In the genomic region with DNA sequence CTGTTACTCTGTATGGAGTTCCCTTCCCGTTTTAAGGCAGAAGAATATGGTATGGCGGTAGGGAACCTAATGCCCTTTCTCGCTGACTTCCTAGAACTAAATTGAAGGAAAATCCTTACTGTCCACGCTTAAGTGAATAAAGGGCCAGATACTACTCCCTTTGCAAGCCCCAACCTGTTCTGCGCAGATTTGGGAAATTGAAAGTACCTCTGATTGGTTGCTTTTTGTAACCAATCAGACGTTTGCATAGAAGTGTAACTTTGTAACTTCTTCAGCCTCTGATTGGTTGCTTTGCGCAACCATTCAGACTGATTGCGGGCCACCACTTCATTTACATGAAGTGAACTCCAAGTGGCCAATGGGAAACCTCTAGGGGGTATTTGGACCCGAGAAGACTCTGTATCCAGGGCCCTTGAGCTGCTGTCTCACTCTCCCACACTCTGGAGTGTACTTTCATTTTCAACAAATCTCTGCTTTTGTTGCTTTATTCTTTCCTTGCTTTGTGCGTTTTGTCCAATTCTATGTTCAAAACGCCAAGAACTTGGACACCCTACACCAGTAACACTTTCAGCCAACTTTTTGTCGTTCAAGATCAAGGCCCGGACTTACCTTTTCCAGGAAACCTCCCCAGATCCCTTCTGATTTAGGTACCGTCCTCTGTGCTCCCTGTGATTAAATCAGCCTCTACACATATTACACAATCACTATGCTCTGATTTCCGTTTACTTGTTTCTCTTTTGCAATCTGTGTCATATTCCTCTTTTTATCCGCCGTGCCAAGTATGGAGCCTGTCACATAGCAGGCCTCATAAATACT, we compare ENCODE assay signal across 9 cellular contexts. TPM values are rescaled to one million over a fixed set of nuclear protein-coding genes. Genes with fewer than 3 reads are reported as not detected.
DNase-seq lines count a peak whose midpoint lies in the region; ATAC-seq, FAIRE-seq and TF ChIP-seq lines count a peak whose summit lies in the region.
"Had no signal": no experiment of that assay in that cellular context is flagged by ENCODE, and none has a peak within 500 bp of the region (broad histone marks: within the 10 kb centered on the region; RNA-seq: fewer than 3 reads in every experiment).

No MANE protein-coding gene starts in this region.

- no peak overlapping the region for H2BK120ac ChIP-seq in trophoblast cell (ENCODE audit: insufficient read depth, low read length, poor library complexity)

- H3K18ac ChIP-seq in trophoblast cell (ENCODE audit: low read length) = no peak overlapping the region

- H4K20me1 ChIP-seq in GM23248 (ENCODE audit: insufficient read depth) (no peaks in the 10 kb centered on the region), OCI-LY3 (ENCODE audit: insufficient read depth, low read length) (no peaks in the 10 kb centered on the region), endothelial cell of umbilical vein (replicated peaks; ENCODE audit: control insufficient read depth, extremely low read depth, insufficient read depth, low read length) (peaks cover 5% of the 10 kb centered on the region)

- no TSS peak for BruUV-seq in endothelial cell of umbilical vein (replicated peaks; lab: Mats Ljungman, UMichigan)

- H3K14ac ChIP-seq in trophoblast cell (ENCODE audit: low read length) = no peak overlapping the region

- H3K4me2 ChIP-seq in GM23248 (ENCODE audit: unreplicated experiment) (peak overlapping the region; percentile 99), OCI-LY3 (ENCODE audit: low read length) (peak overlapping the region; percentile 74), endothelial cell of umbilical vein (ENCODE audit: insufficient read depth, low read length) (peak overlapping the region; percentile 100), trophoblast cell (ENCODE audit: low read length) (peak overlapping the region; percentile 68)

- H2BK12ac ChIP-seq in trophoblast cell (ENCODE audit: low read length) = no peak overlapping the region

- no peak overlapping the region for H2AK5ac ChIP-seq in trophoblast cell (ENCODE audit: low read length)

- H3K4me1 ChIP-seq in GM23248 (ENCODE audit: insufficient read depth) (peaks cover 15% of the 10 kb centered on the region; the same call in 1 of the 2 replicates), OCI-LY3 (ENCODE audit: low read length) (peaks cover 20% of the 10 kb centered on the region), endothelial cell of umbilical vein (ENCODE audit: control insufficient read depth, extremely low read depth, insufficient read depth, low read length) (peaks cover 18% of the 10 kb centered on the region), trophoblast cell (ENCODE audit: control insufficient read depth in 1 of 2, insufficient read depth in 2 of 2, low read length in 2 of 2) (peaks cover 0 to 8% of the 10 kb centered on the region in 2 experiments)

- H3K36me3 ChIP-seq in GM23248 (ENCODE audit: low read depth) (peaks cover 3% of the 10 kb centered on the region; the same call in 1 of the 2 replicates), OCI-LY3 (replicated peaks; ENCODE audit: low read depth, low read length) (peaks cover 19% of the 10 kb centered on the region), endothelial cell of umbilical vein (ENCODE audit: control insufficient read depth in 2 of 2, extremely low read depth in 1 of 2, insufficient read depth in 2 of 2, low read length in 2 of 2) (peaks cover 2 to 8% of the 10 kb centered on the region in 2 experiments), trophoblast cell (ENCODE audit: control insufficient read depth in 1 of 2, insufficient read depth in 2 of 2, low read length in 2 of 2) (peaks cover 3 to 4% of the 10 kb centered on the region in 2 experiments)

- peak overlapping the region; percentile 96 for H2AFZ ChIP-seq in GM23248
- H2AFZ ChIP-seq in OCI-LY3 (ENCODE audit: low read depth, low read length) = peak overlapping the region; percentile 90
- H2AFZ ChIP-seq in endothelial cell of umbilical vein (ENCODE audit: low read depth, low read length) = peak overlapping the region; percentile 94
- peak overlapping the region; percentile 58 for H2AFZ ChIP-seq in trophoblast cell (ENCODE audit: insufficient read depth, low read length, poor library complexity)

- H3F3A ChIP-seq in GM23248 (ENCODE audit: insufficient read depth) = no peaks in the 10 kb centered on the region

- no peak for DNase-seq in GM23248
- no peak for DNase-seq in endothelial cell of umbilical vein (ENCODE audit: low read depth, low spot score)
- peak; percentile 61 to 86 for DNase-seq in trophoblast cell
- no peak for DNase-seq in UCSD-AML1 (lab: John Stamatoyannopoulos, UW; ENCODE audit: unreplicated experiment)
- DNase-seq in activated CD4-positive, alpha-beta T cell treated with anti-CD3 and anti-CD28 coated beads, Interleukin-2, amount 50 U/mL, for 48 hours = no peak
- DNase-seq in NCI-H1694 treated with DMSO at 0.1 percent for 48 hours (lab: John Stamatoyannopoulos, UW) = no peak

- H3K4me3 ChIP-seq in GM23248 = peak overlapping the region; percentile 100
- peak overlapping the region; percentile 91 for H3K4me3 ChIP-seq in OCI-LY3 (ENCODE audit: low read length)
- H3K4me3 ChIP-seq in endothelial cell of umbilical vein (replicated peaks in 1 of 3; ENCODE audit: insufficient read depth in 1 of 3, low read depth in 1 of 3, low read length in 3 of 3) = no peak overlapping the region
- H3K4me3 ChIP-seq in trophoblast cell (ENCODE audit: low read depth, low read length) = no peak overlapping the region

- H3K27me3 ChIP-seq in GM23248 (replicated peaks; ENCODE audit: insufficient read depth) (no peaks in the 10 kb centered on the region), OCI-LY3 (ENCODE audit: low read depth, low read length) (no peaks in the 10 kb centered on the region), endothelial cell of umbilical vein (ENCODE audit: control insufficient read depth in 2 of 2, insufficient read depth in 2 of 2, low read length in 2 of 2) (peaks cover 13 to 37% of the 10 kb centered on the region in 2 experiments), trophoblast cell (ENCODE audit: insufficient read depth, low read length) (no peaks in the 10 kb centered on the region)

- H3K9ac ChIP-seq in GM23248 = no peak overlapping the region
- H3K9ac ChIP-seq in OCI-LY3 (ENCODE audit: low read length) = peak overlapping the region; percentile 64
- H3K9ac ChIP-seq in endothelial cell of umbilical vein (replicated peaks; ENCODE audit: extremely low read depth, insufficient read depth, low read length) = no peak overlapping the region
- H3K9ac ChIP-seq in trophoblast cell (ENCODE audit: low read length) = no peak overlapping the region

- H2BK5ac ChIP-seq in trophoblast cell (ENCODE audit: low read depth, low read length, poor library complexity) = no peak overlapping the region

- H3K23ac ChIP-seq in trophoblast cell (ENCODE audit: low read length) = no peak overlapping the region

- no peak for TF ChIP-seq CTCF in OCI-LY3 (IDR thresholded peaks at IDR 0.05; ENCODE audit: low read depth, low read length)
- no peak for TF ChIP-seq CTCF in endothelial cell of umbilical vein (IDR thresholded peaks at IDR 0.05; ENCODE audit: extremely low read depth in 1 of 2, insufficient read depth in 1 of 2, low read depth in 1 of 2, low read length in 2 of 2)

- no peak for FAIRE-seq in endothelial cell of umbilical vein (lab: Jason Lieb, UNC)

- H3K4ac ChIP-seq in trophoblast cell (ENCODE audit: low read depth, low read length) = no peak overlapping the region

- no peaks in the 10 kb centered on the region for H3K9me3 ChIP-seq in GM23248 (ENCODE audit: low read depth)
- H3K9me3 ChIP-seq in OCI-LY3 (ENCODE audit: insufficient read depth, low read length) = no peaks in the 10 kb centered on the region
- H3K9me3 ChIP-seq in endothelial cell of umbilical vein (replicated peaks; ENCODE audit: control insufficient read depth, insufficient read depth, low read length) = no peaks in the 10 kb centered on the region
- no peaks in the 10 kb centered on the region for H3K9me3 ChIP-seq in trophoblast cell (ENCODE audit: insufficient read depth, low read depth, low read length)
- H3K9me3 ChIP-seq: mucosa of descending colon had no signal

- no peak for TF ChIP-seq POLR2A in endothelial cell of umbilical vein (IDR thresholded peaks at IDR 0.05; ENCODE audit: low read depth, low read length)

- H3K79me2 ChIP-seq in GM23248 (ENCODE audit: insufficient read depth) = peaks cover 43% of the 10 kb centered on the region
- peaks cover 43% of the 10 kb centered on the region for H3K79me2 ChIP-seq in OCI-LY3 (ENCODE audit: low read length)
- H3K79me2 ChIP-seq in endothelial cell of umbilical vein (ENCODE audit: control insufficient read depth, insufficient read depth, low read length) = peaks cover 42% of the 10 kb centered on the region
- peaks cover 7% of the 10 kb centered on the region for H3K79me2 ChIP-seq in trophoblast cell (ENCODE audit: control insufficient read depth, insufficient read depth, low read length, poor library complexity)

- POLR2A ChIA-PET in endothelial cell of umbilical vein (lab: Charles Lee) = no interaction called here

- intact Hi-C loops in endothelial cell of umbilical vein (cut with micrococcal nuclease) = no loop called here

- H4K8ac ChIP-seq in trophoblast cell (ENCODE audit: low read depth, low read length) = peak overlapping the region; percentile 72

- H3K9me2 ChIP-seq in GM23248 (ENCODE audit: insufficient read depth) = no peaks in the 10 kb centered on the region

- H3K27ac ChIP-seq in GM23248 (no peak overlapping the region), OCI-LY3 (ENCODE audit: low read length) (peak overlapping the region; percentile 70), endothelial cell of umbilical vein (ENCODE audit: insufficient read depth, low read depth, low read length) (no peak overlapping the region), trophoblast cell (ENCODE audit: low read depth, low read length) (no peak overlapping the region)

- peaks cover 4% of the 10 kb centered on the region for H3K79me1 ChIP-seq in trophoblast cell (ENCODE audit: low read length)

- in situ Hi-C loops in GM23248 (cut with MboI) = no loop called here

- peak overlapping the region; percentile 22 for H4K12ac ChIP-seq in trophoblast cell (ENCODE audit: low read depth, low read length)

- dilution Hi-C loops in endothelial cell of umbilical vein (cut with MboI; ENCODE audit: extremely low pct_ligation_motif_present, low sequenced_read_pairs) = no loop called here

- no peak for ATAC-seq in GM21360 (IDR thresholded peaks at IDR 0.05; ENCODE audit: unreplicated experiment)

- no peak overlapping the region for H4K91ac ChIP-seq in trophoblast cell (ENCODE audit: low read depth, low read length)

- peaks cover 2% of the 10 kb centered on the region for H3K9me1 ChIP-seq in endothelial cell of umbilical vein (replicated peaks; ENCODE audit: control insufficient read depth, extremely low read depth, insufficient read depth, low read length)

- WGBS in GM23248 (ENCODE audit: low coverage in 1 of 2, low lambda C conversion rate in 2 of 2, missing lambda C conversion rate in 2 of 2), 2 experiments = 75 to 77% methylated on average over 17 of the region's 17 CpGs
- WGBS in trophoblast cell (ENCODE audit: extremely low coverage, insufficient coverage, insufficient read length) = no CpG with 5 or more reads among the region's 17 CpGs

- CTCF ChIA-PET in endothelial cell of umbilical vein (lab: Charles Lee) = interaction anchor here (1.6 kb wide), 1 partner anchor 29 kb away, joined by 6 read pairs; no protein-coding TSS in a partner anchor

RNA-seq across cellular contexts. Expression of a gene that starts 1.0 kb away (rescaled TPM):
- 30.4 and 44.6 TPM in 2 replicates for total RNA-seq in GM23248 (2014; rRNA removed; shearing (Covaris generic))
- polyA plus RNA-seq in GM23248 (2016; fragmentation: Nextera tagmentation; extraction: Ambion mirVana) (44.0 and 44.6 TPM in 2 replicates), endothelial cell of umbilical vein (52.5 and 52.9 TPM in 2 replicates)
- 58.5 and 60.1 TPM in 2 replicates for total RNA-seq in endothelial cell of umbilical vein
- polyA plus RNA-seq in endothelial cell of umbilical vein (2011; cell fraction: cytosol; rRNA removed) = 24.2 and 28.6 TPM in 2 replicates
- polyA plus RNA-seq in endothelial cell of umbilical vein (2011; cell fraction: nucleus; rRNA removed) = 16.3 and 21.1 TPM in 2 replicates
- 31.1 and 43.6 TPM in 2 replicates for polyA plus RNA-seq in endothelial cell of umbilical vein (2012)
- 153 and 172 TPM in 2 replicates for polyA minus RNA-seq in endothelial cell of umbilical vein
- 87.4 TPM for polyA minus RNA-seq in endothelial cell of umbilical vein (2011; cell fraction: cytosol; rRNA and poly(A)+ RNA removed)
- polyA minus RNA-seq in endothelial cell of umbilical vein (2011; cell fraction: nucleus; rRNA and poly(A)+ RNA removed) = 31.8 and 47.2 TPM in 2 replicates
- 87.7 and 94.9 TPM in 2 replicates for polyA plus RNA-seq in trophoblast cell (2013)

RNA-seq across cellular contexts. Expression of a gene that starts 47.4 kb away (rescaled TPM):
- total RNA-seq in GM23248 (2014; rRNA removed; shearing (Covaris generic)) = 0.13 TPM in 1 of 2 replicates, not detected in the other
- polyA plus RNA-seq in GM23248 (2016; fragmentation: Nextera tagmentation; extraction: Ambion mirVana) (0.06 TPM in 1 of 2 replicates, not detected in the other), endothelial cell of umbilical vein (0.06 TPM in 2 replicates)
- 0.15 and 0.16 TPM in 2 replicates for total RNA-seq in endothelial cell of umbilical vein
- 0.01 and 0.03 TPM in 2 replicates for polyA plus RNA-seq in endothelial cell of umbilical vein (2011; cell fraction: cytosol; rRNA removed)
- polyA plus RNA-seq in endothelial cell of umbilical vein (2011; cell fraction: nucleus; rRNA removed) = 0.45 and 0.53 TPM in 2 replicates
- 0.04 and 0.12 TPM in 2 replicates for polyA plus RNA-seq in endothelial cell of umbilical vein (2012)
- 0.07 and 0.17 TPM in 2 replicates for polyA minus RNA-seq in endothelial cell of umbilical vein
- not detected for polyA minus RNA-seq in endothelial cell of umbilical vein (2011; cell fraction: cytosol; rRNA and poly(A)+ RNA removed)
- 0.29 and 0.38 TPM in 2 replicates for polyA minus RNA-seq in endothelial cell of umbilical vein (2011; cell fraction: nucleus; rRNA and poly(A)+ RNA removed)
- 0.08 and 0.11 TPM in 2 replicates for polyA plus RNA-seq in trophoblast cell (2013)

RNA-seq across cellular contexts. Expression of a gene that starts 56.1 kb away (rescaled TPM):
- total RNA-seq in GM23248 (2014; rRNA removed; shearing (Covaris generic)) = 61.7 and 69.5 TPM in 2 replicates
- 64.9 and 65.5 TPM in 2 replicates for polyA plus RNA-seq in GM23248 (2016; fragmentation: Nextera tagmentation; extraction: Ambion mirVana)
- 40.6 and 44.4 TPM in 2 replicates for total RNA-seq in endothelial cell of umbilical vein
- polyA plus RNA-seq in endothelial cell of umbilical vein = 20.2 and 24.5 TPM in 2 replicates
- 20.5 and 21.4 TPM in 2 replicates for polyA plus RNA-seq in endothelial cell of umbilical vein (2011; cell fraction: cytosol; rRNA removed)
- 16.6 and 19.1 TPM in 2 replicates for polyA plus RNA-seq in endothelial cell of umbilical vein (2011; cell fraction: nucleus; rRNA removed)
- polyA plus RNA-seq in endothelial cell of umbilical vein (2012) = 29.4 and 36.5 TPM in 2 replicates
- polyA minus RNA-seq in endothelial cell of umbilical vein = 47.8 and 50.9 TPM in 2 replicates
- 33.5 TPM for polyA minus RNA-seq in endothelial cell of umbilical vein (2011; cell fraction: cytosol; rRNA and poly(A)+ RNA removed)
- 26.2 and 32.1 TPM in 2 replicates for polyA minus RNA-seq in endothelial cell of umbilical vein (2011; cell fraction: nucleus; rRNA and poly(A)+ RNA removed)
- 29.7 and 31.2 TPM in 2 replicates for polyA plus RNA-seq in trophoblast cell (2013)

Comparison
In these comparisons a context has a peak if more than half of its experiments do, and no peak if none do; other contexts are left out.
1. DNase-seq: peak in trophoblast cell (2 of 2); none in GM23248 (single experiment), endothelial cell of umbilical vein (single experiment), UCSD-AML1 (single experiment), activated CD4-positive, alpha-beta T cell treated with anti-CD3 and anti-CD28 coated beads, Interleukin-2, amount 50 U/mL, for 48 hours (0 of 2) and NCI-H1694 treated with DMSO at 0.1 percent for 48 hours (single experiment).
2. H3K4me3 ChIP-seq: peak in GM23248 (single experiment) and OCI-LY3 (single experiment); none in endothelial cell of umbilical vein (0 of 3) and trophoblast cell (single experiment).
3. Peak in every context shown above with its lines, with median percentiles within 50 percentile points of each other: H2AFZ ChIP-seq and H3K4me2 ChIP-seq.